In the genomic region with DNA sequence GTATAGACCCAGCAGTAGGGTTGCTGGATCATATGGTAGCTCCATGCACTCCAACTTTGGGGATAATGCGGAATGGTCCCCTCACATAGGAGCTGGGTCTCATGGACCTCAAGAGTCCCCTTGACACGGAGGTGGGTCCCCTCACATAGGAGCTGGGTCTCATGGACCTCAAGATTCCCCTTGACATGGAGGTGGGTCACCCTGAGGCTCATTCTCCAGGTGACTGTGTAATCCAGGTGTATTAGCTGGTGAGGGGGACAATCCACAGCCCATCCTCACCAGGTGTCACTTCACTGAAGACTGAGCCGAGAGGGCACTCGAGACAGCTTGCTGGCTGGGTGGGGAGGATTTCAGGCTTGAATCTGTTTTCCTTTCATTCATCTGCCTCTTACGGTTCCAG, we compare ENCODE assay signal across 18 cellular contexts.
DNase-seq lines count a peak whose midpoint lies in the region; ATAC-seq and TF ChIP-seq lines count a peak whose summit lies in the region.
"Had no signal": no experiment of that assay in that cellular context is flagged by ENCODE, and none has a peak within 500 bp of the region (broad histone marks: within the 10 kb centered on the region; RNA-seq: fewer than 3 reads in every experiment).

No MANE protein-coding gene starts in this region.

- no peaks in the 10 kb centered on the region for H3K9me3 Mint-ChIP-seq in activated naive CD4-positive, alpha-beta T cell treated with anti-CD3 and anti-CD28 coated beads, Interleukin-2, amount 50 U/mL, for 24 hours
- no peaks in the 10 kb centered on the region for H3K9me3 Mint-ChIP-seq in natural killer cell treated with Interleukin-12 subunit alpha and Interleukin-12 subunit beta and Interleukin-15 and Interleukin-18, amount 100 ng/mL, for 72 hours
- no peaks in the 10 kb centered on the region for H3K9me3 Mint-ChIP-seq in natural killer cell
- H3K9me3 Mint-ChIP-seq: CD4-positive, CD25-positive, alpha-beta regulatory T cell had no signal

- ATAC-seq in natural killer cell treated with Interleukin-12 subunit alpha and Interleukin-12 subunit beta and Interleukin-15 and Interleukin-18, amount 100 ng/mL, for 72 hours = no peak
- no peak for ATAC-seq in natural killer cell
- ATAC-seq: HCT116, PC-3 had no signal

- no peaks in the 10 kb centered on the region for H3K36me3 Mint-ChIP-seq in activated naive CD4-positive, alpha-beta T cell treated with anti-CD3 and anti-CD28 coated beads, Interleukin-2, amount 50 U/mL, for 24 hours
- no peaks in the 10 kb centered on the region for H3K36me3 Mint-ChIP-seq in natural killer cell treated with Interleukin-12 subunit alpha and Interleukin-12 subunit beta and Interleukin-15 and Interleukin-18, amount 100 ng/mL, for 72 hours
- H3K36me3 Mint-ChIP-seq in natural killer cell = no peaks in the 10 kb centered on the region
- H3K36me3 Mint-ChIP-seq: CD4-positive, CD25-positive, alpha-beta regulatory T cell had no signal

- H3K4me3 Mint-ChIP-seq in activated naive CD4-positive, alpha-beta T cell treated with anti-CD3 and anti-CD28 coated beads, Interleukin-2, amount 50 U/mL, for 24 hours = no peak overlapping the region
- no peak overlapping the region for H3K4me3 Mint-ChIP-seq in natural killer cell treated with Interleukin-12 subunit alpha and Interleukin-12 subunit beta and Interleukin-15 and Interleukin-18, amount 100 ng/mL, for 72 hours
- no peak overlapping the region for H3K4me3 Mint-ChIP-seq in natural killer cell
- H3K4me3 Mint-ChIP-seq: CD4-positive, CD25-positive, alpha-beta regulatory T cell had no signal

- DNase-seq in activated naive CD4-positive, alpha-beta T cell (lab: John Stamatoyannopoulos, UW) = no peak
- DNase-seq in natural killer cell treated with Interleukin-12 subunit alpha and Interleukin-12 subunit beta and Interleukin-15 and Interleukin-18, amount 100 ng/mL, for 72 hours (ENCODE audit: low spot score) = peak; percentile 50
- DNase-seq in natural killer cell (no peak), posterior vena cava (ENCODE audit: low spot score) (peak; percentile 47), NCI-H1417 (lab: John Stamatoyannopoulos, UW) (no peak), NCI-H446 (lab: John Stamatoyannopoulos, UW) (no peak)
- DNase-seq: CD4-positive, CD25-positive, alpha-beta regulatory T cell; NCI-H1092 treated with DMSO at 0.1 percent for 48 hours; NCI-H1436 treated with DMSO at 0.1 percent for 48 hours; NCI-H187 treated with DMSO at 0.1 percent for 48 hours; NCI-H2171 treated with DMSO at 0.1 percent for 48 hours; NCI-H345; NCI-H524; NCI-H774; NK-92 treated with Interleukin-12 subunit alpha and Interleukin-12 subunit beta, amount 100 ng/mL, for 24 hours; PC-3 had no signal

- H3K27me3 Mint-ChIP-seq in activated naive CD4-positive, alpha-beta T cell treated with anti-CD3 and anti-CD28 coated beads, Interleukin-2, amount 50 U/mL, for 24 hours = no peaks in the 10 kb centered on the region
- no peaks in the 10 kb centered on the region for H3K27me3 Mint-ChIP-seq in natural killer cell treated with Interleukin-12 subunit alpha and Interleukin-12 subunit beta and Interleukin-15 and Interleukin-18, amount 100 ng/mL, for 72 hours
- no peaks in the 10 kb centered on the region for H3K27me3 Mint-ChIP-seq in natural killer cell (ENCODE audit: low read depth in 2 of 2)
- H3K27me3 Mint-ChIP-seq: CD4-positive, CD25-positive, alpha-beta regulatory T cell had no signal

- H3K4me1 Mint-ChIP-seq in activated naive CD4-positive, alpha-beta T cell treated with anti-CD3 and anti-CD28 coated beads, Interleukin-2, amount 50 U/mL, for 24 hours = no peaks in the 10 kb centered on the region
- no peaks in the 10 kb centered on the region for H3K4me1 Mint-ChIP-seq in natural killer cell treated with Interleukin-12 subunit alpha and Interleukin-12 subunit beta and Interleukin-15 and Interleukin-18, amount 100 ng/mL, for 72 hours (ENCODE audit: low read depth in 2 of 2)
- no peaks in the 10 kb centered on the region for H3K4me1 Mint-ChIP-seq in natural killer cell
- H3K4me1 Mint-ChIP-seq: CD4-positive, CD25-positive, alpha-beta regulatory T cell had no signal

- TF ChIP-seq CTCF in natural killer cell (IDR thresholded peaks at IDR 0.05) = no peak

- intact Hi-C loops in natural killer cell (cut with micrococcal nuclease) (no loop called here), posterior vena cava (cut with DNase I) (no loop called here)

- H3K27ac Mint-ChIP-seq in activated naive CD4-positive, alpha-beta T cell treated with anti-CD3 and anti-CD28 coated beads, Interleukin-2, amount 50 U/mL, for 24 hours = peak overlapping the region; percentile 68
- no peak overlapping the region for H3K27ac Mint-ChIP-seq in natural killer cell treated with Interleukin-12 subunit alpha and Interleukin-12 subunit beta and Interleukin-15 and Interleukin-18, amount 100 ng/mL, for 72 hours
- no peak overlapping the region for H3K27ac Mint-ChIP-seq in natural killer cell
- H3K27ac Mint-ChIP-seq: CD4-positive, CD25-positive, alpha-beta regulatory T cell had no signal

Comparison
In these comparisons a context has a peak if more than half of its experiments do, and no peak if none do; other contexts are left out.
1. DNase-seq: peak in natural killer cell treated with Interleukin-12 subunit alpha and Interleukin-12 subunit beta and Interleukin-15 and Interleukin-18, amount 100 ng/mL, for 72 hours (single experiment) and posterior vena cava (single experiment); none in activated naive CD4-positive, alpha-beta T cell (0 of 4), natural killer cell (single experiment), NCI-H1417 (0 of 3) and NCI-H446 (0 of 2).